In the genomic region with DNA sequence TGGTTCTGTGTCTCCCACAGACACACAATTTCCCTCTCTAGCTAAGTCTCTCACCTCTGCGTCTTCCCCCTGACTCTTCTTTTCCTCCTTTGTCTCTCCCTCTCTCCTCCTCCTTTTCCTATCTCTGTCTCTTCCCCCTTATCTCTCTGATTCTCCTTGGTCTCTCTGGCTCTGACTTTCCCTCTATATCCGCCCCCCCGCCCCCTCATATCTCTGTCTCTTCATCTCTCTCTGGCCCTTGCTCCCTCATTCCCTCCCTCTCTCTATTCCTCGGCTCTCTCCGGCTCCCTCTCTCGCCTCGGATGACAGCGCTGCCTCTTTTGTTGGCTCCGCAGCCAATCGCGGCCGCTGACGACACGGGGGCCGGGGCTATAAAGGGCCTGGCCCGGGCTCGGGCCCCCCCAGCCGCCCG, we compare ENCODE assay signal across 9 cellular contexts. TPM values are rescaled to one million over a fixed set of nuclear protein-coding genes. Genes with fewer than 3 reads are reported as not detected.
DNase-seq lines count a peak whose midpoint lies in the region; TF ChIP-seq lines count a peak whose summit lies in the region.
"Had no signal": no experiment of that assay in that cellular context is flagged by ENCODE, and none has a peak within 500 bp of the region (broad histone marks: within the 10 kb centered on the region; RNA-seq: fewer than 3 reads in every experiment).

Gene GDF11 (plus strand): TSS at position 404 of the 412 bp plus-strand sequence. CDS start 195 bp downstream, outside the sequence.

- H3K4me1 ChIP-seq in HEK293 (ENCODE audit: control insufficient read depth, insufficient read depth, low read length): peaks cover 15% of the 10 kb centered on the region; the same call in 1 of the 2 replicates

- POLR2A ChIA-PET in HEK293 (lab: Yijun Ruan, JAX): interaction anchor here (0.6 to 2.5 kb wide), 5 partner anchors 13 to 383 kb away, joined by 3 to 17 read pairs (median 5); partner anchors contain the start of genes CD63, ORMDL2, RAB5B and SUOX

- in situ Hi-C loops in astrocyte of the cerebellum (cut with HindIII; ENCODE audit: low sequenced_read_pairs): no loop called here

- H3K4me3 ChIP-seq in HEK293 (ENCODE audit: low read depth, low read length) (peak within 1 kb of the TSS; percentile 65), astrocyte of the cerebellum (ENCODE audit: low read depth, low read length) (peak within 1 kb of the TSS; percentile 63)

- DNase-seq in DMS53 treated with DMSO at 0.1 percent for 48 hours (lab: John Stamatoyannopoulos, UW; ENCODE audit: unreplicated experiment) (peak; percentile 67), NCI-H1930 (lab: John Stamatoyannopoulos, UW) (peak; percentile 59 to 83), T-helper 22 cell (ENCODE audit: low read depth) (peak; percentile 71), astrocyte of the cerebellum (ENCODE audit: low read depth) (no peak), hypothalamus (lab: John Stamatoyannopoulos, UW) (peak in 49 of 51 donors; percentile 23 to 91 (median 75)), renal cortical epithelial cell (ENCODE audit: low read depth) (peak; percentile 35), GOT3 (lab: John Stamatoyannopoulos, UW) (no peak)

- H3K27ac ChIP-seq in HEK293 (ENCODE audit: extremely low read depth, low read depth, low read length): peak within 1 kb of the TSS; percentile 68; the same call in 1 of the 2 replicates
- H3K27ac ChIP-seq: epithelial cell of prostate had no signal

- TF ChIP-seq CTCF in HEK293 (tag by site-specific recombination; IDR thresholded peaks at IDR 0.05) (peak; percentile 29; the same call in 1 of the 2 replicates), astrocyte of the cerebellum (IDR thresholded peaks at IDR 0.05; ENCODE audit: low read depth, low read length, missing control alignments) (no peak)

- peaks cover 0 to 11% of the 10 kb centered on the region in 2 experiments; a peak in 1 of 3 replicates for H3K36me3 ChIP-seq in HEK293 (ENCODE audit: control insufficient read depth in 2 of 2, insufficient read depth in 1 of 2, low read length in 2 of 2)

- CTCF ChIA-PET in HEK293 (lab: Yijun Ruan, JAX): interaction anchor here (0.7 to 1.1 kb wide), 3 partner anchors 198 to 302 kb away, joined by 3 to 4 read pairs (median 3); no protein-coding TSS in a partner anchor

- no peaks in the 10 kb centered on the region for H3K9me3 ChIP-seq in HEK293 (ENCODE audit: control insufficient read depth, insufficient read depth, low read depth, low read length)

TF ChIP-seq in HEK293, 187 proteins besides CTCF, POLR2A, EP300 and RAD21 (continues in another document):
- TF ChIP-seq KLF16 (tag by site-specific recombination; IDR thresholded peaks at IDR 0.05): 0 out of 2 replicates have a peak, but pooled peaks have one; percentile 46
- TF ChIP-seq KLF8 (tag by site-specific recombination; IDR thresholded peaks at IDR 0.05): 0 out of 2 replicates have a peak, but pooled peaks have one; percentile 35
- peak; percentile 28; the same call in 1 of the 2 replicates for TF ChIP-seq BCL11B (tag by site-specific recombination; IDR thresholded peaks at IDR 0.05; ENCODE audit: low read depth)
- TF ChIP-seq SP7 (tag by site-specific recombination; IDR thresholded peaks at IDR 0.05): peak; percentile 76
- TF ChIP-seq ZNF398 (tag by site-specific recombination; IDR thresholded peaks at IDR 0.05): peak; percentile 96
- TF ChIP-seq ZBTB10 (tag by site-specific recombination; IDR thresholded peaks at IDR 0.05): peak; percentile 80
- peak; percentile 98 for TF ChIP-seq ZNF596 (tag by site-specific recombination; IDR thresholded peaks at IDR 0.05)
- TF ChIP-seq, protein P1, sequence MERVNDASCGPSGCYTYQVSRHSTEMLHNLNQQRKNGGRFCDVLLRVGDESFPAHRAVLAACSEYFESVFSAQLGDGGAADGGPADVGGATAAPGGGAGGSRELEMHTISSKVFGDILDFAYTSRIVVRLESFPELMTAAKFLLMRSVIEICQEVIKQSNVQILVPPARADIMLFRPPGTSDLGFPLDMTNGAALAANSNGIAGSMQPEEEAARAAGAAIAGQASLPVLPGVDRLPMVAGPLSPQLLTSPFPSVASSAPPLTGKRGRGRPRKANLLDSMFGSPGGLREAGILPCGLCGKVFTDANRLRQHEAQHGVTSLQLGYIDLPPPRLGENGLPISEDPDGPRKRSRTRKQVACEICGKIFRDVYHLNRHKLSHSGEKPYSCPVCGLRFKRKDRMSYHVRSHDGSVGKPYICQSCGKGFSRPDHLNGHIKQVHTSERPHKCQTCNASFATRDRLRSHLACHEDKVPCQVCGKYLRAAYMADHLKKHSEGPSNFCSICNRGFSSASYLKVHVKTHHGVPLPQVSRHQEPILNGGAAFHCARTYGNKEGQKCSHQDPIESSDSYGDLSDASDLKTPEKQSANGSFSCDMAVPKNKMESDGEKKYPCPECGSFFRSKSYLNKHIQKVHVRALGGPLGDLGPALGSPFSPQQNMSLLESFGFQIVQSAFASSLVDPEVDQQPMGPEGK (tag by site-specific recombination; IDR thresholded peaks at IDR 0.05): peak; percentile 86
- TF ChIP-seq ZNF639 (tag by site-specific recombination; IDR thresholded peaks at IDR 0.05): 0 out of 2 replicates have a peak, but pooled peaks have one; percentile 43
- TF ChIP-seq ZBTB20 (tag by site-specific recombination; IDR thresholded peaks at IDR 0.05): peak; percentile 34; the same call in 1 of the 2 replicates
- TF ChIP-seq ZBTB8A (tag by site-specific recombination; IDR thresholded peaks at IDR 0.05): peak; percentile 22; the same call in 1 of the 2 replicates
- no peak for TF ChIP-seq ZNF169 (tag by site-specific recombination; IDR thresholded peaks at IDR 0.05)
- peak; percentile 92 for TF ChIP-seq EGR2 (tag by site-specific recombination; IDR thresholded peaks at IDR 0.05; ENCODE audit: low read depth)
- TF ChIP-seq SP2 (tag by site-specific recombination; IDR thresholded peaks at IDR 0.05): peak; percentile 56
- 0 out of 2 replicates have a peak, but pooled peaks have one; percentile 33 for TF ChIP-seq FEZF1 (tag by site-specific recombination; IDR thresholded peaks at IDR 0.05)
- peak; percentile 69 for TF ChIP-seq ZFP69B (tag by site-specific recombination; IDR thresholded peaks at IDR 0.05)
- TF ChIP-seq ZNF660 (tag by site-specific recombination; IDR thresholded peaks at IDR 0.05): no peak
- TF ChIP-seq ZNF391 (tag by site-specific recombination; IDR thresholded peaks at IDR 0.05; ENCODE audit: borderline replicate concordance, low read depth): no peak

RNA-seq across cellular contexts. Expression of gene GDF11, which starts in this region (rescaled TPM):
- 1.9 and 7.7 TPM in 2 replicates for total RNA-seq in renal cortical epithelial cell

Comparison
In these comparisons a context has a peak if more than half of its experiments do, and no peak if none do; other contexts are left out.
1. DNase-seq: peak in DMS53 treated with DMSO at 0.1 percent for 48 hours (single experiment), NCI-H1930 (2 of 2), T-helper 22 cell (single experiment), hypothalamus (49 of 51) and renal cortical epithelial cell (single experiment); none in astrocyte of the cerebellum (single experiment) and GOT3 (single experiment).